In genomic region chr12:16163891-16164290, GRCh38 we compare ENCODE assay signal across 14 cellular contexts.
DNase-seq lines count a peak whose midpoint lies in the region; ATAC-seq and TF ChIP-seq lines count a peak whose summit lies in the region.
"Had no signal": no experiment of that assay in that cellular context is flagged by ENCODE, and none has a peak within 500 bp of the region (broad histone marks: within the 10 kb centered on the region; RNA-seq: fewer than 3 reads in every experiment).

No MANE protein-coding gene starts in this region.

- DNase-seq in LHCN-M2 (ENCODE audit: low read depth) (peak; percentile 1), amniotic epithelial cell (ENCODE audit: low read depth) (peak; percentile 66), iris pigment epithelial cell (ENCODE audit: low read depth) (peak; percentile 11), GM10266 (ENCODE audit: extremely low spot score) (no peak)
- no peak for DNase-seq in stimulated activated effector memory CD8-positive, alpha-beta T cell treated with anti-CD3 and anti-CD28 coated beads, Interleukin-12 subunit alpha, Interleukin-12 subunit beta, amount 100 ng/mL, for 72 hours (ENCODE audit: low spot score in 2 of 2)
- DNase-seq: ACHN; CD4-positive, alpha-beta T cell; DMS153; GDM1; HCEC 1CT; IMR-90 had no signal

- no peaks in the 10 kb centered on the region for H3K36me3 Mint-ChIP-seq in stimulated activated effector memory CD8-positive, alpha-beta T cell treated with anti-CD3 and anti-CD28 coated beads, Interleukin-12 subunit alpha, Interleukin-12 subunit beta, amount 100 ng/mL, for 72 hours

- peaks cover 2% of the 10 kb centered on the region for H3K9me3 Mint-ChIP-seq in stimulated activated effector memory CD8-positive, alpha-beta T cell treated with anti-CD3 and anti-CD28 coated beads, Interleukin-12 subunit alpha, Interleukin-12 subunit beta, amount 100 ng/mL, for 72 hours
- H3K9me3 Mint-ChIP-seq: CD4-positive, alpha-beta T cell had no signal

- ATAC-seq in GM21526 (IDR thresholded peaks at IDR 0.05; ENCODE audit: low FRiP score, unreplicated experiment) (no peak), HG02642 (IDR thresholded peaks at IDR 0.05; ENCODE audit: poor library complexity, unreplicated experiment) (no peak)
- ATAC-seq in stimulated activated effector memory CD8-positive, alpha-beta T cell treated with anti-CD3 and anti-CD28 coated beads, Interleukin-12 subunit alpha, Interleukin-12 subunit beta, amount 100 ng/mL, for 72 hours = no peak
- ATAC-seq: K562 had no signal

- no peak overlapping the region for H3K4me3 Mint-ChIP-seq in stimulated activated effector memory CD8-positive, alpha-beta T cell treated with anti-CD3 and anti-CD28 coated beads, Interleukin-12 subunit alpha, Interleukin-12 subunit beta, amount 100 ng/mL, for 72 hours
- H3K4me3 Mint-ChIP-seq: CD4-positive, alpha-beta T cell had no signal

- no peak for TF ChIP-seq CTCF in GM10266 (IDR thresholded peaks at IDR 0.05; ENCODE audit: control insufficient read depth, insufficient read depth, low read depth, missing control alignments)

- H3K27ac Mint-ChIP-seq in stimulated activated effector memory CD8-positive, alpha-beta T cell treated with anti-CD3 and anti-CD28 coated beads, Interleukin-12 subunit alpha, Interleukin-12 subunit beta, amount 100 ng/mL, for 72 hours = no peak overlapping the region
- H3K27ac Mint-ChIP-seq: CD4-positive, alpha-beta T cell had no signal

- H3K4me1 Mint-ChIP-seq in stimulated activated effector memory CD8-positive, alpha-beta T cell treated with anti-CD3 and anti-CD28 coated beads, Interleukin-12 subunit alpha, Interleukin-12 subunit beta, amount 100 ng/mL, for 72 hours = no peaks in the 10 kb centered on the region

Comparison
In these comparisons a context has a peak if more than half of its experiments do, and no peak if none do; other contexts are left out.
1. DNase-seq: peak in LHCN-M2 (single experiment), amniotic epithelial cell (single experiment) and iris pigment epithelial cell (single experiment); none in stimulated activated effector memory CD8-positive, alpha-beta T cell treated with anti-CD3 and anti-CD28 coated beads, Interleukin-12 subunit alpha, Interleukin-12 subunit beta, amount 100 ng/mL, for 72 hours (0 of 2) and GM10266 (single experiment).